ENCODE assay signal across 16 cellular contexts in genomic region chr10:124545346-124545745, GRCh38.
DNase-seq lines count a peak whose midpoint lies in the region; ATAC-seq and TF ChIP-seq lines count a peak whose summit lies in the region.
"Had no signal": no experiment of that assay in that cellular context is flagged by ENCODE, and none has a peak within 500 bp of the region (broad histone marks: within the 10 kb centered on the region; RNA-seq: fewer than 3 reads in every experiment).

No MANE protein-coding gene starts in this region.

- peaks cover 0 to 6% of the 10 kb centered on the region in 2 experiments; a peak in 1 of 4 replicates for H3K4me1 ChIP-seq in SK-N-SH (ENCODE audit: control insufficient read depth in 1 of 2, insufficient read depth in 2 of 2, low read depth in 1 of 2, low read length in 1 of 2)
- H3K4me1 ChIP-seq: A549 had no signal

- no peak overlapping the region for H3K4me2 ChIP-seq in SK-N-SH
- H3K4me2 ChIP-seq: A549 had no signal

- DNase-seq in NCI-H2107 (lab: John Stamatoyannopoulos, UW), result peak; percentile 34
- no peak for DNase-seq in NCI-H2107 treated with DMSO at 0.1 percent for 48 hours (lab: John Stamatoyannopoulos, UW; ENCODE audit: unreplicated experiment)
- peak; percentile 24 for DNase-seq in DMS79 treated with DMSO at 0.1 percent for 48 hours (lab: John Stamatoyannopoulos, UW)
- peak; percentile 21 for DNase-seq in NCI-H510A (lab: John Stamatoyannopoulos, UW)
- no peak for DNase-seq in SK-N-SH
- DNase-seq in ACHN, result no peak
- DNase-seq: activated naive CD8-positive, alpha-beta T cell treated with anti-CD3 and anti-CD28 coated beads, Interleukin-2, amount 10 ng/mL, durations not matched to agents 7 days and 5 days; Calu3; central memory CD4-positive, alpha-beta T cell; MG63; SHP77 treated with DMSO at 0.1 percent for 48 hours; stimulated activated CD4-positive, alpha-beta T cell treated with anti-CD3 and anti-CD28 coated beads, Interleukin-12 subunit alpha, Interleukin-12 subunit beta, amount 100 ng/mL, for 4 hours; testis had no signal

- no peak overlapping the region for H2AFZ ChIP-seq in SK-N-SH (ENCODE audit: low read depth)

- no peaks in the 10 kb centered on the region for H3K9me2 ChIP-seq in SK-N-SH

- WGBS in SK-N-SH (ENCODE audit: low lambda C conversion rate), result 76% methylated on average over 10 of the region's 14 CpGs

- H3K4me3 ChIP-seq in SK-N-SH (ENCODE audit: low read depth in 2 of 2, low read length in 1 of 2), result no peak overlapping the region
- H3K4me3 ChIP-seq: A549, MG63, testis had no signal

- no peaks in the 10 kb centered on the region for H3K36me3 ChIP-seq in SK-N-SH (replicated peaks in 1 of 2; ENCODE audit: control insufficient read depth in 1 of 2, insufficient read depth in 2 of 2, low read length in 1 of 2)
- H3K36me3 ChIP-seq: MG63 had no signal

- H3K27ac ChIP-seq in SK-N-SH (ENCODE audit: low read depth in 2 of 2, low read length in 1 of 2), result no peak overlapping the region
- H3K27ac ChIP-seq: A549, testis had no signal

- ATAC-seq in esophagus mucosa (peak; percentile 36), GM21381 (IDR thresholded peaks at IDR 0.05; ENCODE audit: unreplicated experiment) (no peak)
- ATAC-seq: A549 had no signal

- no peak for TF ChIP-seq CTCF in SK-N-SH (IDR thresholded peaks at IDR 0.05)

- no peaks in the 10 kb centered on the region for H3K79me2 ChIP-seq in SK-N-SH (ENCODE audit: insufficient read depth)

- POLR2A ChIA-PET in SK-N-SH (lab: Yijun Ruan, JAX), result no interaction called here

- H3K9me3 ChIP-seq in SK-N-SH, result no peaks in the 10 kb centered on the region
- H3K9me3 ChIP-seq: A549, MG63, testis had no signal

- H4K20me1 ChIP-seq in SK-N-SH (ENCODE audit: insufficient read depth), result no peaks in the 10 kb centered on the region

- H3F3A ChIP-seq in SK-N-SH (replicated peaks; ENCODE audit: insufficient read depth), result no peaks in the 10 kb centered on the region

- TF ChIP-seq EP300 in SK-N-SH (IDR thresholded peaks at IDR 0.05; ENCODE audit: borderline replicate concordance in 1 of 2, low read depth in 1 of 2, low read length in 1 of 2), result no peak

- CTCF ChIA-PET in SK-N-SH (lab: Yijun Ruan, JAX), result interaction anchor here (1.3 to 15.3 kb wide), 5 partner anchors 15 to 281 kb away, joined by 3 to 192 read pairs (median 6); no protein-coding TSS in a partner anchor

- no peak overlapping the region for H3K9ac ChIP-seq in SK-N-SH

- in situ Hi-C loops in ACHN (cut with HindIII; ENCODE audit: low pct_ligation_motif_present, low pct_unique_long_range_greater_than_20kb, low sequenced_read_pairs), result no loop called here

- no peak for TF ChIP-seq RAD21 in SK-N-SH (IDR thresholded peaks at IDR 0.05; ENCODE audit: low read length)

- H3K27me3 ChIP-seq in SK-N-SH (ENCODE audit: insufficient read depth), result no peaks in the 10 kb centered on the region
- H3K27me3 ChIP-seq: MG63, testis had no signal

TF ChIP-seq in SK-N-SH, 30 proteins besides CTCF, POLR2A, EP300 and RAD21:
- TF ChIP-seq RFX5 (IDR thresholded peaks at IDR 0.05; ENCODE audit: low read length), result no peak
- no peak for TF ChIP-seq FOXJ3 (CRISPR knock-in tag; IDR thresholded peaks at IDR 0.05)
- TF ChIP-seq RXRA (IDR thresholded peaks at IDR 0.05; ENCODE audit: borderline replicate concordance, low read depth), result no peak
- TF ChIP-seq TEAD4 (IDR thresholded peaks at IDR 0.05; ENCODE audit: borderline replicate concordance, insufficient read depth), result no peak
- TF ChIP-seq RCOR1 (IDR thresholded peaks at IDR 0.05; ENCODE audit: low read length), result no peak
- TF ChIP-seq ELF1 (IDR thresholded peaks at IDR 0.05), result no peak
- no peak for TF ChIP-seq NFIC (IDR thresholded peaks at IDR 0.05; ENCODE audit: borderline replicate concordance)
- no peak for TF ChIP-seq YY1 (IDR thresholded peaks at IDR 0.05; ENCODE audit: low read depth)

Comparison
In these comparisons a context has a peak if more than half of its experiments do, and no peak if none do; other contexts are left out.
1. DNase-seq: peak in NCI-H2107 (single experiment), DMS79 treated with DMSO at 0.1 percent for 48 hours (single experiment) and NCI-H510A (single experiment); none in NCI-H2107 treated with DMSO at 0.1 percent for 48 hours (single experiment), SK-N-SH (single experiment) and ACHN (single experiment).